21 cellular contexts compared by ENCODE assay signal in the genomic region with DNA sequence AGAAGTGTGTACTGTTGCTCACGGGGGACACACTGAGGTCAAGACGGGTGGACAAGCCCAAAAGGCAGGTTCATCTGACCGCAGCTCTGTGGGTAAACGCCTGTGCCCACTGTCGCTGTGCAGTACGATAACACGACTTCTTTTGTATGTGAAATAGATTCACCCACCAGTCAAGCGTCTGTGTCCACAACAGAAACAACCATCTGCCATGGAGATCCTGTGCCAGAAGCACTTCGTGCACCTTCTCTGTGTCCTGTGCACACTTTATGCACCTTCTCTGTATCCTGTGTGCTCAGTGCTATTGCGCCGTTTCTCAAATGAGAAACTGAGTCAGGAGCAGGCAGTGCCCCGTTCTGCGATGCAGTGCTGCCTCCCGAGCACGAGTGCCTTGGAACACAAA.
A peak's percentile ranks its signal among the peaks of the same experiment; 100 is the strongest.
DNase-seq lines count a peak whose midpoint lies in the region; ATAC-seq and TF ChIP-seq lines count a peak whose summit lies in the region.
"Had no signal": no experiment of that assay in that cellular context is flagged by ENCODE, and none has a peak within 500 bp of the region (broad histone marks: within the 10 kb centered on the region; RNA-seq: fewer than 3 reads in every experiment).

No MANE protein-coding gene starts in this region.

- H3K4me1 Mint-ChIP-seq in CD4-positive, alpha-beta T cell (ENCODE audit: low read depth) = no peaks in the 10 kb centered on the region
- H3K4me1 Mint-ChIP-seq: CD14-positive monocyte; CD8-positive, alpha-beta memory T cell had no signal

- H3K36me3 ChIP-seq in heart left ventricle (peaks cover 0 to 99% (median 95%) of the 10 kb centered on the region in 9 donors), Peyer's patch (peaks cover 0 to 71% (median 0%) of the 10 kb centered on the region in 3 donors), sigmoid colon (peaks cover 9 to 80% (median 19%) of the 10 kb centered on the region in 4 donors)

- TF ChIP-seq EP300 in sigmoid colon (IDR thresholded peaks at IDR 0.05) = no peak

- H3K27ac ChIP-seq in heart left ventricle = no peak overlapping the region
- no peak overlapping the region for H3K27ac ChIP-seq in Peyer's patch
- H3K27ac ChIP-seq in sigmoid colon = no peak overlapping the region
- H3K27ac ChIP-seq in CD4-positive, alpha-beta T cell (ENCODE audit: low read depth, low read length) = no peak overlapping the region
- H3K27ac ChIP-seq: BLaER1, GM23248, HL-60 had no signal

- intact Hi-C loops in Right ventricle myocardium superior (cut with DNase I) = no loop called here
- intact Hi-C loops in heart left ventricle (cut with DNase I) = no loop called here
- intact Hi-C loops in sigmoid colon (cut with DNase I) = no loop called here
- intact Hi-C loops in CD4-positive, alpha-beta T cell (cut with DNase I, micrococcal nuclease) = no loop called here

- H3K9me3 Mint-ChIP-seq in CD4-positive, alpha-beta T cell = no peaks in the 10 kb centered on the region
- H3K9me3 Mint-ChIP-seq: CD8-positive, alpha-beta memory T cell had no signal

- POLR2A ChIA-PET in CD4-positive, alpha-beta T cell (lab: Charles Lee) = no interaction called here

- DNase-seq in Right ventricle myocardium superior = peak; percentile 3
- no peak for DNase-seq in heart left ventricle
- peak in 2 of 3 donors; percentile 25 to 30 for DNase-seq in Peyer's patch
- peak; percentile 71 for DNase-seq in cerebellum (ENCODE audit: low spot score)
- peak; percentile 57 for DNase-seq in sigmoid colon
- DNase-seq in CD4-positive, alpha-beta T cell = no peak
- DNase-seq in medulla oblongata (ENCODE audit: extremely low spot score) = no peak
- DNase-seq in inferior parietal cortex (ENCODE audit: extremely low spot score) = no peak
- DNase-seq: 8988T; CD8-positive, alpha-beta memory T cell; COR-L47; DMS 273 treated with DMSO at 0.1 percent for 48 hours; DMS53; DND-41; EL; GM23248; IMR-90 had no signal

- no peak overlapping the region for H3K4me3 Mint-ChIP-seq in CD4-positive, alpha-beta T cell
- H3K4me3 Mint-ChIP-seq: CD14-positive monocyte; CD8-positive, alpha-beta memory T cell had no signal

- no peak overlapping the region for H3K27ac Mint-ChIP-seq in CD4-positive, alpha-beta T cell

- CTCF ChIA-PET in CD4-positive, alpha-beta T cell (lab: Charles Lee) = interaction anchor here (0.6 kb wide), 1 partner anchor 300 kb away, joined by 4 read pairs; no protein-coding TSS in a partner anchor

- H3K27me3 ChIP-seq in heart left ventricle = no peaks in the 10 kb centered on the region
- H3K27me3 ChIP-seq in Peyer's patch = no peaks in the 10 kb centered on the region
- H3K27me3 ChIP-seq in sigmoid colon = no peaks in the 10 kb centered on the region
- no peaks in the 10 kb centered on the region for H3K27me3 ChIP-seq in CD4-positive, alpha-beta T cell (ENCODE audit: control insufficient read depth, insufficient read depth, low read length)
- H3K27me3 ChIP-seq: BLaER1 had no signal

- TF ChIP-seq POLR2A in heart left ventricle (IDR thresholded peaks at IDR 0.05) (no peak), Peyer's patch (IDR thresholded peaks at IDR 0.05) (no peak), sigmoid colon (IDR thresholded peaks at IDR 0.05) (no peak)

- H3K36me3 Mint-ChIP-seq in CD4-positive, alpha-beta T cell (ENCODE audit: low read depth) = peaks cover 98% of the 10 kb centered on the region

- ATAC-seq in Right ventricle myocardium superior (ENCODE audit: poor library complexity) = no peak
- no peak for ATAC-seq in heart left ventricle
- no peak for ATAC-seq in CD4-positive, alpha-beta T cell (ENCODE audit: poor library complexity)

- TF ChIP-seq CTCF in heart left ventricle (IDR thresholded peaks at IDR 0.05) = no peak
- no peak for TF ChIP-seq CTCF in Peyer's patch (IDR thresholded peaks at IDR 0.05)
- TF ChIP-seq CTCF in sigmoid colon (IDR thresholded peaks at IDR 0.05) = no peak
- TF ChIP-seq CTCF in CD4-positive, alpha-beta T cell (IDR thresholded peaks at IDR 0.05) = no peak

- H3K9me3 ChIP-seq in heart left ventricle (no peaks in the 10 kb centered on the region), Peyer's patch (no peaks in the 10 kb centered on the region), sigmoid colon (no peaks in the 10 kb centered on the region)
- no peaks in the 10 kb centered on the region for H3K9me3 ChIP-seq in CD4-positive, alpha-beta T cell (ENCODE audit: control insufficient read depth, low read length)
- H3K9me3 ChIP-seq: BLaER1, HAP-1 had no signal

- 91 to 93% (median 92%) methylated on average over 13 to 15 of the region's 15 CpGs for WGBS in heart left ventricle, 4 donors
- 93 to 97% methylated on average over 15 of the region's 15 CpGs for WGBS in sigmoid colon, 2 donors

- H3K27me3 Mint-ChIP-seq in CD4-positive, alpha-beta T cell = no peaks in the 10 kb centered on the region
- H3K27me3 Mint-ChIP-seq: CD8-positive, alpha-beta memory T cell had no signal

- peaks cover 0 to 6% (median 0%) of the 10 kb centered on the region in 12 donors for H3K4me1 ChIP-seq in heart left ventricle
- no peaks in the 10 kb centered on the region for H3K4me1 ChIP-seq in Peyer's patch
- H3K4me1 ChIP-seq in sigmoid colon = no peaks in the 10 kb centered on the region

- no peak overlapping the region for H3K4me3 ChIP-seq in heart left ventricle
- no peak overlapping the region for H3K4me3 ChIP-seq in Peyer's patch
- H3K4me3 ChIP-seq in sigmoid colon = no peak overlapping the region
- H3K4me3 ChIP-seq: BLaER1, GM23248, HAP-1 had no signal

Comparison
In these comparisons a context has a peak if more than half of its experiments do, and no peak if none do; other contexts are left out.
1. DNase-seq: peak in Right ventricle myocardium superior (single experiment), Peyer's patch (2 of 3), cerebellum (single experiment) and sigmoid colon (single experiment); none in heart left ventricle (0 of 5), CD4-positive, alpha-beta T cell (0 of 10), medulla oblongata (single experiment) and inferior parietal cortex (single experiment).